ENCODE assay signal across 6 cellular contexts in the genomic region with DNA sequence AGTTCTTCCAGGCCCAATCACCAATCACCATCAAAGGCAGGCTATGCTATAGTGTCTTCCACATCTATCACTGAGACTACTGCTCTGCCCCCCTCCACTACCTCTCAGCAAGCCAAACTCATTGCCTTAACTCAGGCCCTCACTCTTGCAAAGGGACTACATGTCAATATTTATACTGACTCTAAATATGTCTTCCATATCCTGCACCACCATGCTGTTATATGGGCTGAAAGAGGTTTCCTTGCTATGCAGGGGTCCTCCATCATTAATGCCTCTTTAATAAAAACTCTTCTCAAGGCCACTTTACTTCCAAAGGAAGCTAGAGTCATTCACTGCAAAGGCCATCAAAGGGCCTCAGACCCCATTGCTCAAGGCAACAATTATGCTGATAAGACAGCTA. TPM values are rescaled to one million over a fixed set of nuclear protein-coding genes. Genes with fewer than 3 reads are reported as not detected.
"Had no signal": no experiment of that assay in that cellular context is flagged by ENCODE, and none has a peak within 500 bp of the region (broad histone marks: within the 10 kb centered on the region; RNA-seq: fewer than 3 reads in every experiment).

No MANE protein-coding gene starts in this region.

RNA-seq across cellular contexts. Expression of gene ITGB1BP2, which starts 32.9 kb away (rescaled TPM):
- polyA plus RNA-seq: GM23248 had no signal

RNA-seq across cellular contexts. Expression of gene GJB1, which starts 45.6 kb away (rescaled TPM):
- total RNA-seq: GM23248, H1, H4, H9, HFFc6 had no signal
- polyA plus RNA-seq: GM23248, GM23338 had no signal
